Comparison of ENCODE assay signal across 12 cellular contexts in the genomic region with DNA sequence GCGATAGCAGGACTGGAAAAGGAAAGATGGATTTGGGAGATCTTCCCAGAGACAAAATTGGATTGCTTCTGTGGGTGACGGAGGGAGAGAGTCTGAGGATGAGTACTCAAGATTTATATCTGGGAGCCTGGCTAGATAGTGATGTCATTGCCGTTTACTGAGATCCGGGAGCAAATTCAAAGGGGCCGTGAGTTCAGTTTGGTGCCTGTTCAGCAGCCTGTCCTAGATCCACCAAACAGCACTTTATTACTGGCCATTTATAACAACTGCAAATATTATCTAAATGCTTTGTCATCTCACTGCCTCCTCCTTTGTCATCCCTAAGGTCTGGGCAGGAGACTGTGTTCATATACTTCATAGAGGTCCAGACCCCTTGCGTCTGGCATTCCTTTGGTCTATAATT. TPM values are rescaled to one million over a fixed set of nuclear protein-coding genes. Genes with fewer than 3 reads are reported as not detected.
A peak's percentile ranks its signal among the peaks of the same experiment; 100 is the strongest.
DNase-seq lines count a peak whose midpoint lies in the region; ATAC-seq, FAIRE-seq and TF ChIP-seq lines count a peak whose summit lies in the region.
"Had no signal": no experiment of that assay in that cellular context is flagged by ENCODE, and none has a peak within 500 bp of the region (broad histone marks: within the 10 kb centered on the region; RNA-seq: fewer than 3 reads in every experiment).

No MANE protein-coding gene starts in this region.

- H3K36me3 ChIP-seq in cardiac muscle cell (no peaks in the 10 kb centered on the region), WERI-Rb-1 (peaks cover 4% of the 10 kb centered on the region; the same call in 1 of the 2 replicates), kidney (ENCODE audit: control insufficient read depth in 1 of 2, insufficient read depth in 2 of 2, low read length in 2 of 2) (no peaks in the 10 kb centered on the region), thoracic aorta (no peaks in the 10 kb centered on the region)

- ATAC-seq in Right ventricle myocardium inferior (no peak), thoracic aorta (ENCODE audit: insufficient number of reproducible peaks, low FRiP score, low read depth) (no peak), HG03457 (IDR thresholded peaks at IDR 0.05; ENCODE audit: unreplicated experiment) (no peak)

- no peak for FAIRE-seq in kidney (lab: Jason Lieb, UNC)

- intact Hi-C loops in Right ventricle myocardium inferior (cut with DNase I) (no loop called here), kidney (cut with DNase I) (no loop called here)

- H3K9ac ChIP-seq in kidney (ENCODE audit: low read length in 2 of 2): peak overlapping the region in 1 of 2 donors; percentile 29
- H3K9ac ChIP-seq: parathyroid adenoma had no signal

- H3K4me1 ChIP-seq in cardiac muscle cell (ENCODE audit: low read depth) (peaks cover 60% of the 10 kb centered on the region), kidney (ENCODE audit: control insufficient read depth in 1 of 2, insufficient read depth in 1 of 2, low read depth in 1 of 2, low read length in 2 of 2) (peaks cover 49 to 52% of the 10 kb centered on the region in 2 donors), thoracic aorta (ENCODE audit: control insufficient read depth in 1 of 2, low read depth in 2 of 2) (peaks cover 28 to 77% of the 10 kb centered on the region in 2 donors)

- no peaks in the 10 kb centered on the region for H3K27me3 ChIP-seq in cardiac muscle cell
- H3K27me3 ChIP-seq in WERI-Rb-1 (ENCODE audit: insufficient read depth, low read depth, severe bottlenecking): no peaks in the 10 kb centered on the region
- no peaks in the 10 kb centered on the region for H3K27me3 ChIP-seq in thoracic aorta (replicated peaks; ENCODE audit: insufficient read depth)

- H3K9me3 ChIP-seq in cardiac muscle cell (ENCODE audit: low read depth) (no peaks in the 10 kb centered on the region), WERI-Rb-1 (ENCODE audit: severe bottlenecking) (no peaks in the 10 kb centered on the region), kidney (ENCODE audit: control insufficient read depth in 1 of 2, low read length in 2 of 2) (no peaks in the 10 kb centered on the region), thoracic aorta (no peaks in the 10 kb centered on the region)

- H3K4me3 ChIP-seq in cardiac muscle cell: no peak overlapping the region
- no peak overlapping the region for H3K4me3 ChIP-seq in WERI-Rb-1 (ENCODE audit: low read depth, low read length)
- no peak overlapping the region for H3K4me3 ChIP-seq in kidney (ENCODE audit: low read length in 2 of 2)
- H3K4me3 ChIP-seq in thoracic aorta: no peak overlapping the region

- TF ChIP-seq CTCF in cardiac muscle cell (IDR thresholded peaks at IDR 0.05; ENCODE audit: low read depth, low read length): no peak
- no peak for TF ChIP-seq CTCF in WERI-Rb-1 (IDR thresholded peaks at IDR 0.05; ENCODE audit: low read depth, low read length)
- TF ChIP-seq CTCF in kidney (IDR thresholded peaks at IDR 0.05; ENCODE audit: borderline replicate concordance, extremely low read depth, insufficient read depth): no peak
- TF ChIP-seq CTCF in thoracic aorta (IDR thresholded peaks at IDR 0.05): no peak

- no peak for DNase-seq in cardiac muscle cell (ENCODE audit: low read depth in 1 of 2, low spot score in 1 of 2)
- no peak for DNase-seq in Right ventricle myocardium inferior (ENCODE audit: missing footprints)
- DNase-seq in WERI-Rb-1: no peak
- no peak for DNase-seq in kidney
- DNase-seq in thoracic aorta (ENCODE audit: low spot score): no peak
- no peak for DNase-seq in NCI-H1092 treated with DMSO at 0.1 percent for 48 hours (lab: John Stamatoyannopoulos, UW)
- DNase-seq in anterior cingulate cortex (lab: John Stamatoyannopoulos, UW): no peak
- DNase-seq: AML-193; effector CD4-positive, alpha-beta T cell; NCI-H510A treated with DMSO at 0.1 percent for 48 hours had no signal

- peak overlapping the region; percentile 36 for H3K27ac ChIP-seq in cardiac muscle cell
- H3K27ac ChIP-seq in WERI-Rb-1: peak overlapping the region; percentile 57
- H3K27ac ChIP-seq in kidney (ENCODE audit: low read depth in 2 of 2, low read length in 2 of 2): peak overlapping the region; percentile 68 to 88
- H3K27ac ChIP-seq in thoracic aorta: peak overlapping the region; percentile 7 to 13
- H3K27ac ChIP-seq: parathyroid adenoma had no signal

RNA-seq across cellular contexts. Expression of gene MAPKAPK2, which starts 29.2 kb away (rescaled TPM):
- total RNA-seq in cardiac muscle cell (99.4 and 117 TPM in 2 replicates), Right ventricle myocardium inferior (214 TPM), kidney (113 TPM), thoracic aorta (10 to 100 TPM; 80.7 to 89.2 TPM)
- polyA plus RNA-seq in cardiac muscle cell (31.4 and 37.1 TPM in 2 replicates), kidney (ENCODE audit: insufficient read depth, low read depth, low replicate concordance) (84.5 TPM)

RNA-seq across cellular contexts. Expression of gene IL19, which starts 56.7 kb away (rescaled TPM):
- total RNA-seq in cardiac muscle cell (not detected in 2 replicates), Right ventricle myocardium inferior (not detected), kidney (3.6 TPM), thoracic aorta (not detected)
- polyA plus RNA-seq in cardiac muscle cell (not detected in 2 replicates), kidney (ENCODE audit: insufficient read depth, low read depth, low replicate concordance) (0.41 TPM)

RNA-seq across cellular contexts. Expression of gene IL10, which starts 58.4 kb away (rescaled TPM):
- total RNA-seq in cardiac muscle cell (not detected in 2 replicates), Right ventricle myocardium inferior (0.54 TPM), kidney (2.5 TPM), thoracic aorta (10 to 100 TPM; 19.8 to 40.9 TPM)
- polyA plus RNA-seq in cardiac muscle cell (not detected in 2 replicates), kidney (ENCODE audit: insufficient read depth, low read depth, low replicate concordance) (0.49 TPM)

Comparison
In these comparisons a context has a peak if more than half of its experiments do, and no peak if none do; other contexts are left out.
1. H3K27ac ChIP-seq: peak in every context shown above with its lines; median percentile 78 in kidney; 57 in WERI-Rb-1; 36 in cardiac muscle cell; 10 in thoracic aorta.